Comparison of ENCODE assay signal across 17 cellular contexts in the genomic region with DNA sequence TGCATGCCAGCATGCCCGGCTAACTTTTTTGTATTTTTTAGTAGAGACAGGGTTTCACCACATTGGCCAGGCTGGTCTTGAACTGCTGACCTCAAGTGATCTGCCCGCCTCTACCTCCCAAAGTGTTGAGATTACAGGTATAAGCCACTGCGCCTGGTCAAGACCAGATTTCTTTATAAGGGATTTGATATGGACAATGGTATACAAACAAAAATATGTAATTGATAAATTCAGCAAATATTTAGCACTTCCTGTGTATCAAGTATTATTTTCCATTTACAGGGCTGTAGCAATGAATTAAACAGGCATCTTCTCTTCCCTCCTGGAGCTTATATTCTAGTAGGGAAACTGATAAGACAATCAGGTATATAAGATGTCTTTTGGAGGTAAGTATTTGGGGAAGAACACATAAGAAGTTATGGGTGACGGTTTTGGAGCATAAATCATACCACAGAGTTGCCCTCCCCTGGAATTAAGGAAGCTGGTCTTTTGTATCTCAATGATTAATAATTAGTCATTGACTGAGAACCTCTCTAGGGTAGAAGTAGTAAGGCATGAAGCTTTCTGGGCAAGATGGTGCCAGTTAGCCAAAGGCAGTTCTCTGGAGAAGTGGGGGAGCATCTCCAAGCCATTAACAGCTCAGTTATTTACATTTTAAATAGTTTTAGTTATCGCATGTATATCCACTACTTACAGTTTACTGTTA. TPM values are rescaled to one million over a fixed set of nuclear protein-coding genes. Genes with fewer than 3 reads are reported as not detected.
DNase-seq lines count a peak whose midpoint lies in the region; ATAC-seq, FAIRE-seq and TF ChIP-seq lines count a peak whose summit lies in the region.
"Had no signal": no experiment of that assay in that cellular context is flagged by ENCODE, and none has a peak within 500 bp of the region (broad histone marks: within the 10 kb centered on the region; RNA-seq: fewer than 3 reads in every experiment).

No MANE protein-coding gene starts in this region.

- H3K9ac ChIP-seq in GM23248 (no peak overlapping the region), keratinocyte (ENCODE audit: control insufficient read depth, extremely low read depth, insufficient read depth, low read length) (no peak overlapping the region)

- no peaks in the 10 kb centered on the region for H3K27me3 ChIP-seq in GM23248 (replicated peaks; ENCODE audit: insufficient read depth)
- no peaks in the 10 kb centered on the region for H3K27me3 ChIP-seq in keratinocyte (ENCODE audit: control insufficient read depth, extremely low read depth, insufficient read depth, low read length)
- H3K27me3 ChIP-seq: BE2C had no signal

- no peak for ATAC-seq in HG03159 (IDR thresholded peaks at IDR 0.05; ENCODE audit: unreplicated experiment)
- ATAC-seq: HepG2, T-cell had no signal

- H3K9me1 ChIP-seq in keratinocyte (ENCODE audit: control insufficient read depth, extremely low read depth, insufficient read depth, low read length), result no peaks in the 10 kb centered on the region

- H3K4me2 ChIP-seq in GM23248 (ENCODE audit: unreplicated experiment) (no peak overlapping the region), keratinocyte (ENCODE audit: control insufficient read depth, extremely low read depth, insufficient read depth, low read depth, low read length) (peak overlapping the region; percentile 60), OCI-LY7 (ENCODE audit: low read length) (no peak overlapping the region)

- peak; percentile 88 for FAIRE-seq in keratinocyte (lab: Jason Lieb, UNC)
- no peak for FAIRE-seq in frontal cortex (lab: Jason Lieb, UNC)
- FAIRE-seq: HepG2 had no signal

- CTCF ChIA-PET in RWPE1 (lab: Yijun Ruan, JAX), result no interaction called here
- CTCF ChIA-PET in OCI-LY7 (lab: Charles Lee; ENCODE audit: unreplicated experiment), result no interaction called here

- 95 to 99% methylated on average over 5 of the region's 5 CpGs for WGBS in GM23248 (ENCODE audit: low coverage in 1 of 2, low lambda C conversion rate in 2 of 2, missing lambda C conversion rate in 2 of 2), 2 experiments

- H3K9me2 ChIP-seq in GM23248 (ENCODE audit: insufficient read depth), result no peaks in the 10 kb centered on the region
- H3K9me2 ChIP-seq in OCI-LY7 (ENCODE audit: insufficient read depth, low read length), result no peaks in the 10 kb centered on the region

- no peak overlapping the region for H3K27ac ChIP-seq in GM23248
- H3K27ac ChIP-seq in RWPE1, result no peak overlapping the region
- H3K27ac ChIP-seq in keratinocyte (ENCODE audit: control insufficient read depth, insufficient read depth, low read length), result no peak overlapping the region
- H3K27ac ChIP-seq in OCI-LY7 (ENCODE audit: low read depth, low read length, poor library complexity, severe bottlenecking), result no peak overlapping the region

- H3F3A ChIP-seq in GM23248 (ENCODE audit: insufficient read depth), result 0 out of 2 replicates have a peak, but pooled peaks cover 18% of the 10 kb centered on the region

- TF ChIP-seq CTCF in RWPE1 (conservative IDR thresholded peaks at IDR 0.05; ENCODE audit: low read depth), result no peak
- no peak for TF ChIP-seq CTCF in keratinocyte (optimal IDR thresholded peaks at IDR 0.05 in 1 of 3, IDR thresholded peaks at IDR 0.05 in 1 of 3, conservative IDR thresholded peaks at IDR 0.05 in 1 of 3; ENCODE audit: extremely low read depth in 1 of 3, insufficient read depth in 2 of 3, low read length in 3 of 3)
- TF ChIP-seq CTCF in OCI-LY7 (conservative IDR thresholded peaks at IDR 0.05; ENCODE audit: low read length), result no peak

- in situ Hi-C loops in GM23248 (cut with MboI), result no loop called here

- H3K9me3 ChIP-seq in GM23248 (ENCODE audit: low read depth), result no peaks in the 10 kb centered on the region
- no peaks in the 10 kb centered on the region for H3K9me3 ChIP-seq in keratinocyte (ENCODE audit: control insufficient read depth, low read depth, low read length)
- H3K9me3 ChIP-seq in OCI-LY7 (ENCODE audit: low read length), result no peaks in the 10 kb centered on the region
- H3K9me3 ChIP-seq: BE2C had no signal

- dilution Hi-C loops in keratinocyte (cut with MboI; ENCODE audit: extremely low pct_ligation_motif_present, low sequenced_read_pairs), result no loop called here

- H3K4me1 ChIP-seq in GM23248 (ENCODE audit: insufficient read depth) (peaks cover 17% of the 10 kb centered on the region), keratinocyte (ENCODE audit: control insufficient read depth, extremely low read depth, insufficient read depth, low read length) (peaks cover 18% of the 10 kb centered on the region), OCI-LY7 (ENCODE audit: insufficient read depth, low read length, poor library complexity, severe bottlenecking) (no peaks in the 10 kb centered on the region)

- H4K20me1 ChIP-seq in GM23248 (ENCODE audit: insufficient read depth) (no peaks in the 10 kb centered on the region; the same call in 1 of the 2 replicates), keratinocyte (ENCODE audit: control insufficient read depth, extremely low read depth, insufficient read depth, low read length) (no peaks in the 10 kb centered on the region), OCI-LY7 (ENCODE audit: insufficient read depth, low read length) (no peaks in the 10 kb centered on the region)

- H3K79me2 ChIP-seq in GM23248 (ENCODE audit: insufficient read depth) (peaks cover 100% of the 10 kb centered on the region), keratinocyte (ENCODE audit: control insufficient read depth, insufficient read depth, low read length) (peaks cover 70% of the 10 kb centered on the region), OCI-LY7 (ENCODE audit: insufficient read depth, low read depth, low read length) (no peaks in the 10 kb centered on the region)

- no peak overlapping the region for H2AFZ ChIP-seq in GM23248
- no peak overlapping the region for H2AFZ ChIP-seq in keratinocyte (ENCODE audit: control insufficient read depth, low read length)
- no peak overlapping the region for H2AFZ ChIP-seq in OCI-LY7 (ENCODE audit: low read length)

- intact Hi-C loops in OCI-LY7 (cut with micrococcal nuclease; ENCODE audit: unreplicated experiment), result no loop called here

- H3K36me3 ChIP-seq in GM23248 (ENCODE audit: low read depth) (no peaks in the 10 kb centered on the region; the same call in 1 of the 2 replicates), keratinocyte (ENCODE audit: control insufficient read depth in 2 of 2, extremely low read depth in 1 of 2, insufficient read depth in 2 of 2, low read length in 2 of 2) (no peaks in the 10 kb centered on the region), OCI-LY7 (ENCODE audit: insufficient read depth, low read length) (no peaks in the 10 kb centered on the region)

- POLR2A ChIA-PET in RWPE1 (lab: Yijun Ruan, JAX; ENCODE audit: low non-redundant PET) (no interaction called here), OCI-LY7 (lab: Charles Lee) (no interaction called here)

- DNase-seq in GM23248 (peak; percentile 16), HPDE6-E6E7 (ENCODE audit: extremely low spot score) (peak; percentile 50), RWPE1 (ENCODE audit: low spot score) (peak; percentile 69), keratinocyte (ENCODE audit: low read depth, low spot score) (peak; percentile 32), frontal cortex (ENCODE audit: low spot score in 2 of 2) (no peak), OCI-LY7 (ENCODE audit: low spot score) (no peak)
- DNase-seq: BE2C; CD4-positive, alpha-beta memory T cell; DMS79; GDM1; Kasumi-1; NCI-H1436 treated with DMSO at 0.1 percent for 48 hours; NCI-H2081; NCI-H69; T-cell had no signal

- H3K4me3 ChIP-seq in GM23248 (no peak overlapping the region), keratinocyte (ENCODE audit: control insufficient read depth in 2 of 3, extremely low read depth in 1 of 3, insufficient read depth in 2 of 3, low read depth in 1 of 3, low read length in 3 of 3) (no peak overlapping the region), OCI-LY7 (ENCODE audit: low read depth, low read length, poor library complexity, severe bottlenecking) (no peak overlapping the region)

- no TSS peak for BruUV-seq in OCI-LY7 (replicated peaks; lab: Mats Ljungman, UMichigan)

RNA-seq across cellular contexts. Expression of gene TANC2, which starts 35.8 kb away (rescaled TPM):
- total RNA-seq in GM23248 (2014; rRNA removed; shearing (Covaris generic)), result 14.2 and 16.1 TPM in 2 replicates
- polyA plus RNA-seq in GM23248 (2016; fragmentation: Nextera tagmentation; extraction: Ambion mirVana) (13.0 and 13.7 TPM in 2 replicates), keratinocyte (19.9 to 30.5 TPM (median 22.4 TPM) in 3 replicates)
- polyA plus RNA-seq in keratinocyte (2011; ENCODE audit: low read depth), result 9.5 TPM
- polyA plus RNA-seq in keratinocyte (2011; cell fraction: cytosol; rRNA removed), result 24.8 and 29.3 TPM in 2 replicates
- 75.3 and 109 TPM in 2 replicates for polyA plus RNA-seq in keratinocyte (2011; cell fraction: nucleus; rRNA removed)
- polyA plus RNA-seq in keratinocyte (2012; ENCODE audit: low replicate concordance), result 24.4 and 25.5 TPM in 2 replicates
- 351 to 386 TPM (median 378 TPM) in 3 replicates for polyA minus RNA-seq in keratinocyte
- 97.6 TPM for polyA minus RNA-seq in keratinocyte (2011; cell fraction: cytosol; rRNA and poly(A)+ RNA removed)
- 296 and 581 TPM in 2 replicates for polyA minus RNA-seq in keratinocyte (2011; cell fraction: nucleus; rRNA and poly(A)+ RNA removed)
- total RNA-seq in frontal cortex (124 TPM), OCI-LY7 (2022) (9.6 and 11.7 TPM in 2 replicates)
- 3.5 and 14.5 TPM in 2 replicates for total RNA-seq in OCI-LY7 (2014; rRNA removed; shearing (Covaris generic))

Comparison
In these comparisons a context has a peak if more than half of its experiments do, and no peak if none do; other contexts are left out.
1. DNase-seq: peak in GM23248 (single experiment), HPDE6-E6E7 (single experiment), RWPE1 (single experiment) and keratinocyte (single experiment); none in frontal cortex (0 of 2) and OCI-LY7 (single experiment).